Comparison of ENCODE assay signal across 9 cellular contexts in genomic region chr16:30926937-30927788, GRCh38. TPM values are rescaled to one million over a fixed set of nuclear protein-coding genes. Genes with fewer than 3 reads are reported as not detected.
A peak's percentile ranks its signal among the peaks of the same experiment; 100 is the strongest.
DNase-seq lines count a peak whose midpoint lies in the region; ATAC-seq, FAIRE-seq and TF ChIP-seq lines count a peak whose summit lies in the region.
"Had no signal": no experiment of that assay in that cellular context is flagged by ENCODE, and none has a peak within 500 bp of the region (broad histone marks: within the 10 kb centered on the region; RNA-seq: fewer than 3 reads in every experiment).

No MANE protein-coding gene starts in this region.

- peaks cover 7 to 17% of the 10 kb centered on the region in 2 experiments; a peak in 3 of 4 replicates for H3K4me1 ChIP-seq in HCT116 (ENCODE audit: control insufficient read depth in 1 of 2, insufficient read depth in 2 of 2, low read length in 2 of 2)
- peaks cover 10% of the 10 kb centered on the region for H3K4me1 ChIP-seq in astrocyte (ENCODE audit: insufficient read depth, low read length)
- H3K4me1 ChIP-seq in stomach = peaks cover 11 to 41% (median 28%) of the 10 kb centered on the region in 4 donors

- no peaks in the 10 kb centered on the region for H3K27me3 Mint-ChIP-seq in astrocyte (ENCODE audit: low read depth, unreplicated experiment)
- no peaks in the 10 kb centered on the region for H3K27me3 Mint-ChIP-seq in neural crest cell (ENCODE audit: low read depth)

- H3K9me3 ChIP-seq in HCT116 (ENCODE audit: control insufficient read depth in 1 of 2, insufficient read depth in 1 of 2, low read depth in 1 of 2, low read length in 2 of 2) (no peaks in the 10 kb centered on the region), astrocyte (ENCODE audit: insufficient read depth, low read depth, low read length) (no peaks in the 10 kb centered on the region), stomach (no peaks in the 10 kb centered on the region)

- no peaks in the 10 kb centered on the region for H3K27me3 ChIP-seq in HCT116 (ENCODE audit: insufficient read depth, low read length)
- H3K27me3 ChIP-seq in astrocyte (ENCODE audit: insufficient read depth, low read length) = no peaks in the 10 kb centered on the region
- no peaks in the 10 kb centered on the region for H3K27me3 ChIP-seq in stomach

- no peak overlapping the region for H3K4me3 ChIP-seq in HCT116 (replicated peaks in 1 of 2; ENCODE audit: low read depth in 1 of 2, low read length in 2 of 2)
- H3K4me3 ChIP-seq in astrocyte (ENCODE audit: insufficient read depth, low read depth, low read length) = no peak overlapping the region
- H3K4me3 ChIP-seq in stomach = no peak overlapping the region

- H3K4me2 ChIP-seq in HCT116 (ENCODE audit: low read length) = 0 out of 2 replicates have a peak overlapping the region, but pooled peaks have one; percentile 7
- H3K4me2 ChIP-seq in astrocyte (ENCODE audit: low read length) = no peak overlapping the region

- ATAC-seq in HCT116 = no peak

- no peaks in the 10 kb centered on the region for H3K9me2 ChIP-seq in HCT116 (ENCODE audit: insufficient read depth)

- TF ChIP-seq RAD21 in HCT116 (IDR thresholded peaks at IDR 0.05; ENCODE audit: low read depth) = no peak

- CTCF ChIA-PET in HCT116 (lab: Charles Lee) = interaction anchor here (1.0 to 2.0 kb wide), 3 partner anchors 14 to 26 kb away, joined by 5 to 10 read pairs (median 6); no protein-coding TSS in a partner anchor

- H3K9ac ChIP-seq in HCT116 (ENCODE audit: low read length) (no peak overlapping the region), astrocyte (ENCODE audit: low read length) (no peak overlapping the region)

- no peak for TF ChIP-seq EP300 in stomach (IDR thresholded peaks at IDR 0.05)

- intact Hi-C loops in HCT116 (cut with micrococcal nuclease) (no loop called here), stomach (cut with DNase I; ENCODE audit: low total_unique reads) (no loop called here)

- FAIRE-seq in astrocyte (lab: Jason Lieb, UNC) = no peak
- FAIRE-seq: islet of Langerhans had no signal

- H3K4me1 Mint-ChIP-seq in astrocyte (ENCODE audit: low read depth, unreplicated experiment) = peaks cover 11% of the 10 kb centered on the region
- peaks cover 20% of the 10 kb centered on the region for H3K4me1 Mint-ChIP-seq in neural crest cell

- BruUV-seq in HCT116 (replicated peaks; lab: Mats Ljungman, UMichigan) = no TSS peak

- H3K79me2 ChIP-seq in HCT116 (ENCODE audit: insufficient read depth, low read length) = peaks cover 10% of the 10 kb centered on the region; the same call in 1 of the 2 replicates
- peaks cover 15% of the 10 kb centered on the region for H3K79me2 ChIP-seq in astrocyte (ENCODE audit: insufficient read depth, low read length)

- no peaks in the 10 kb centered on the region for H3K9me3 Mint-ChIP-seq in astrocyte (ENCODE audit: unreplicated experiment)
- H3K9me3 Mint-ChIP-seq in neural crest cell = no peaks in the 10 kb centered on the region
- H3K9me3 Mint-ChIP-seq: activated T-helper 2 cell treated with anti-CD3 and anti-CD28 coated beads, Interferon-gamma antibody, Interleukin-2, Interleukin-4, amounts not matched to agents 10 μg/mL and 5 μg/mL and 100 μg/mL, durations not matched to agents 14 hours and 24 hours and 36 hours had no signal

- RAD21 ChIA-PET in HCT116 (lab: Charles Lee; ENCODE audit: low non-redundant PET in 1 of 2, low total read pairs in 2 of 2, uncharacterized antibody in 2 of 2, unreplicated experiment in 2 of 2) = no interaction called here

- H3K27ac ChIP-seq in HCT116 (ENCODE audit: low read depth, low read length) = peak overlapping the region; percentile 31; the same call in 1 of the 2 replicates
- H3K27ac ChIP-seq in astrocyte (ENCODE audit: low read depth, low read length) = no peak overlapping the region
- H3K27ac ChIP-seq in stomach = peak overlapping the region in 2 of 5 donors; percentile 18 to 31

- H3K36me3 ChIP-seq in HCT116 (ENCODE audit: control insufficient read depth in 1 of 2, insufficient read depth in 2 of 2, low read length in 2 of 2) (peaks cover 6 to 20% of the 10 kb centered on the region in 2 experiments), astrocyte (ENCODE audit: insufficient read depth, low read length) (peaks cover 17% of the 10 kb centered on the region), stomach (peaks cover 10 to 67% (median 63%) of the 10 kb centered on the region in 4 donors)

- WGBS in stomach, 5 donors = 87 to 93% (median 90%) methylated on average over 17 to 22 of the region's 22 CpGs

- no peak for DNase-seq in HCT116 (ENCODE audit: low read depth, low spot score)
- DNase-seq in astrocyte (ENCODE audit: low read depth) = no peak
- DNase-seq in neural crest cell (ENCODE audit: low read depth, low spot score) = no peak
- no peak for DNase-seq in stomach
- DNase-seq in activated CD4-positive, alpha-beta T cell treated with anti-CD3 and anti-CD28 coated beads for 1 hour = no peak
- no peak for DNase-seq in activated naive CD4-positive, alpha-beta T cell treated with anti-CD3 and anti-CD28 coated beads, Interleukin-2, amount 50 U/mL, for 16 hours
- DNase-seq: activated CD4-positive, CD25-positive, alpha-beta regulatory T cell had no signal

- H4K20me1 ChIP-seq in HCT116 (ENCODE audit: insufficient read depth) = no peaks in the 10 kb centered on the region
- peaks cover 44% of the 10 kb centered on the region for H4K20me1 ChIP-seq in astrocyte (ENCODE audit: insufficient read depth, low read length)

- no peak for TF ChIP-seq CTCF in HCT116 (IDR thresholded peaks at IDR 0.05 in 2 of 3, conservative IDR thresholded peaks at IDR 0.05 in 1 of 3; ENCODE audit: borderline replicate concordance in 1 of 3, insufficient read depth in 1 of 3, low read depth in 2 of 3, low read length in 2 of 3)
- TF ChIP-seq CTCF in astrocyte (IDR thresholded peaks at IDR 0.05; ENCODE audit: insufficient read depth, low read depth, low read length) = no peak
- TF ChIP-seq CTCF in neural crest cell (conservative IDR thresholded peaks at IDR 0.05) = no peak
- no peak for TF ChIP-seq CTCF in stomach (IDR thresholded peaks at IDR 0.05)

- H3K36me3 Mint-ChIP-seq in astrocyte (ENCODE audit: low read depth, unreplicated experiment) (peaks cover under 1% of the 10 kb centered on the region), neural crest cell (ENCODE audit: low read depth) (no peaks in the 10 kb centered on the region)

- H3K4me3 Mint-ChIP-seq in astrocyte (ENCODE audit: unreplicated experiment) (peak overlapping the region; percentile 43), neural crest cell (peak overlapping the region; percentile 78)

- H3K27ac Mint-ChIP-seq in astrocyte (ENCODE audit: unreplicated experiment) (no peak overlapping the region), neural crest cell (ENCODE audit: unreplicated experiment) (peak overlapping the region; percentile 12)
- H3K27ac Mint-ChIP-seq: activated T-helper 2 cell treated with anti-CD3 and anti-CD28 coated beads, Interferon-gamma antibody, Interleukin-2, Interleukin-4, amounts not matched to agents 10 μg/mL and 5 μg/mL and 100 μg/mL, durations not matched to agents 14 hours and 24 hours and 36 hours had no signal

- TF ChIP-seq POLR2A in HCT116 (IDR thresholded peaks at IDR 0.05; ENCODE audit: borderline replicate concordance, extremely low read depth, insufficient read depth, insufficient read length) = no peak
- no peak for TF ChIP-seq POLR2A in stomach (IDR thresholded peaks at IDR 0.05)

- no peak overlapping the region for H2AFZ ChIP-seq in HCT116 (ENCODE audit: low read depth, low read length, poor library complexity, severe bottlenecking)
- no peak overlapping the region for H2AFZ ChIP-seq in astrocyte (ENCODE audit: low read depth, low read length)

- POLR2A ChIA-PET in HCT116 (lab: Charles Lee) = interaction anchor here (1.2 kb wide), 1 partner anchor 191 kb away, joined by 3 read pairs; the partner anchor contains the start of gene KAT8

TF ChIP-seq in HCT116, 20 proteins besides CTCF, POLR2A, EP300 and RAD21 (continues in another document):
- TF ChIP-seq YY1 (IDR thresholded peaks at IDR 0.05; ENCODE audit: extremely low read depth, insufficient replicate concordance, low read depth, low read length) = no peak
- TF ChIP-seq ZFX (IDR thresholded peaks at IDR 0.05) = no peak
- TF ChIP-seq CEBPB (IDR thresholded peaks at IDR 0.05; ENCODE audit: low read depth) = no peak
- TF ChIP-seq SP1 (IDR thresholded peaks at IDR 0.05; ENCODE audit: low read depth) = no peak
- TF ChIP-seq EGR1 (IDR thresholded peaks at IDR 0.05; ENCODE audit: low read depth) = no peak
- TF ChIP-seq ELF1 (IDR thresholded peaks at IDR 0.05; ENCODE audit: borderline replicate concordance, low read depth) = no peak
- TF ChIP-seq EZH2 (IDR thresholded peaks at IDR 0.05) = no peak
- no peak for TF ChIP-seq CBX3 (IDR thresholded peaks at IDR 0.05; ENCODE audit: low read depth)
- no peak for TF ChIP-seq JUND (IDR thresholded peaks at IDR 0.05)
- TF ChIP-seq SRF (IDR thresholded peaks at IDR 0.05; ENCODE audit: low read depth) = no peak
- TF ChIP-seq TCF7L2 (IDR thresholded peaks at IDR 0.05; ENCODE audit: borderline replicate concordance, extremely low read depth, insufficient read depth, insufficient read length) = no peak

RNA-seq across cellular contexts. Expression of gene FBXL19, which starts 3.8 kb away (rescaled TPM):
- total RNA-seq in HCT116 (2021; ENCODE audit: unreplicated experiment) (45.2 TPM), astrocyte (42.3 and 42.5 TPM in 2 replicates), neural crest cell (78.1 and 84.7 TPM in 2 replicates), stomach (100 to 1,000 TPM in 1 of 5 donors, 10 to 100 TPM in 1, 1 to 10 TPM in 3; 6.7 to 252 (median 9.7) TPM)
- 25.3 and 26.6 TPM in 2 replicates for polyA plus RNA-seq in HCT116 (2012)
- 10 to 100 TPM in 1 of 3 donors, 1 to 10 TPM in 2; 5.8 to 12.7 (median 8.2) TPM for polyA plus RNA-seq in stomach

RNA-seq across cellular contexts. Expression of gene ORAI3, which starts 21.7 kb away (rescaled TPM):
- total RNA-seq in HCT116 (2021; ENCODE audit: unreplicated experiment) (9.0 TPM), astrocyte (21.1 and 22.6 TPM in 2 replicates), neural crest cell (7.7 and 8.0 TPM in 2 replicates), stomach (10 to 100 TPM in 2 of 5 donors, 1 to 10 TPM in 2, not detected in 1; 6.7 to 14.0 (median 11.2) TPM)
- 8.1 and 8.7 TPM in 2 replicates for polyA plus RNA-seq in HCT116 (2012)
- polyA plus RNA-seq in stomach = 10 to 100 TPM in 2 of 3 donors, 1 to 10 TPM in 1; 7.8 to 26.0 (median 10.5) TPM

RNA-seq across cellular contexts. Expression of gene SETD1A, which starts 30.4 kb away (rescaled TPM):
- total RNA-seq in HCT116 (2021; ENCODE audit: unreplicated experiment) = 26.9 TPM
- polyA plus RNA-seq in HCT116 (2012) = 16.1 and 18.5 TPM in 2 replicates
- 15.4 and 18.7 TPM in 2 replicates for total RNA-seq in astrocyte
- total RNA-seq in neural crest cell = 33.4 and 35.2 TPM in 2 replicates
- total RNA-seq in stomach = 10 to 100 TPM in 3 of 5 donors, 1 to 10 TPM in 2; 4.4 to 22.2 (median 19.2) TPM
- 1 to 10 TPM; 5.2 to 7.5 (median 5.9) TPM for polyA plus RNA-seq in stomach

RNA-seq across cellular contexts. Expression of gene CTF1, which starts 30.7 kb away (rescaled TPM):
- total RNA-seq in HCT116 (2021; ENCODE audit: unreplicated experiment) (1.4 TPM), astrocyte (5.2 and 5.9 TPM in 2 replicates), neural crest cell (1.6 and 2.6 TPM in 2 replicates), stomach (1 to 10 TPM in 1 of 5 donors, under 1 TPM in 2, not detected in 2; 0.29 to 2.3 (median 0.55) TPM)
- polyA plus RNA-seq in HCT116 (2012) = 2.2 and 3.3 TPM in 2 replicates
- polyA plus RNA-seq in stomach = 1 to 10 TPM; 2.1 to 4.5 (median 2.9) TPM

RNA-seq across cellular contexts. Expression of gene BCL7C, which starts 33.3 kb away (rescaled TPM):
- total RNA-seq in HCT116 (2021; ENCODE audit: unreplicated experiment) = 44.9 TPM
- 24.2 and 30.9 TPM in 2 replicates for polyA plus RNA-seq in HCT116 (2012)
- 37.7 and 40.7 TPM in 2 replicates for total RNA-seq in astrocyte
- 35.9 and 38.4 TPM in 2 replicates for total RNA-seq in neural crest cell
- 10 to 100 TPM; 12.2 to 44.6 (median 21.6) TPM for total RNA-seq in stomach
- 10 to 100 TPM; 39.5 to 58.2 (median 48.4) TPM for polyA plus RNA-seq in stomach
